ENCODE assay signal across 8 cellular contexts in the genomic region with DNA sequence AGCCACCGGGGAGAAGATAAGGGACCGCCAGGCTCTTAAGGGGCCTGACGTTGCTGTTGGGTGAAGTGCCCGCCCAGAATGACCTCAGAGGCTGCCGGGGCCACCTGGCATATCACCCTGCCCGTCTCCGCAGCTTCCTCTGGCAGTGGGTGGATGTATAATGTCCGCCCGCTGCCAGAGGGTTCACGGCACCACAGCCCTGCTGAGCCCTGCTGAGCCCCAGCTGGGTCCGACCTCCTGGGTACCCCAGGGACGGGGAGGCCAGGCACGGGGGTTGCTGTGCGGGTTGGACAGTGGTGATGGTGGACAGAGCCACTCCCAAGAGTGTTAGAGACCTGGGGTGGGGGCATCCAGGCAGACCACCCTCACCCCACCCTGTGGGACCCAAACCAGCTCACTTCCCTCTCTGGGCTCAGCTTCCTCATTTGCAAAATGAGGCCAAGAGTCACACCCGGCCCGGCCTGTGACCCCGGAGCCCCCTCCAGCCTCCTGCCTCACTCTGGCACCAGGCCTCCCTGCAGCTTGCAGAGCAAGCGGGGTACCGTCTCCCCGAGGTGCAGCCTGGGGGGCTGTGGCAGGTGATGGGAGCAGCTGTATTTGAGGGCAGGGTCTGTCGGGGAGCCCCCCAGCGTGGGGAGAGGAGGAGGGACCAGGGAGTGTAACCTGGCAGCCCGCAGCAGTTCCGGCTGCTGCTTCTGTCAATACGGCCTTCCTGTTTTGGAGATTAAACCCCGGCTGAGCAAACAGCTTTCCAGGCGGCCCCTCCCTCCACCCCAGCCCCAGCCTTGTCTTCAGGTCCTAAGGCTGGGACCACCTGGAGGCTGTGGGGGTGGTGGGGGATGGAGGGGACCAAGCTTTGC. TPM values are rescaled to one million over a fixed set of nuclear protein-coding genes. Genes with fewer than 3 reads are reported as not detected.
DNase-seq lines count a peak whose midpoint lies in the region; ATAC-seq and TF ChIP-seq lines count a peak whose summit lies in the region.

No MANE protein-coding gene starts in this region.

- peak overlapping the region; percentile 97 for H3K27ac ChIP-seq in CD4-positive, alpha-beta T cell (ENCODE audit: low read depth, low read length)
- peak overlapping the region; percentile 32 for H3K27ac ChIP-seq in KOPT-K1 (ENCODE audit: low read depth, low read length, poor library complexity, severe bottlenecking)
- H3K27ac ChIP-seq in duodenal mucosa (ENCODE audit: low read depth, low read length) = peak overlapping the region; percentile 50

- H3K36me3 ChIP-seq in KOPT-K1 (ENCODE audit: insufficient read depth, low read length) = no peaks in the 10 kb centered on the region
- no peaks in the 10 kb centered on the region for H3K36me3 ChIP-seq in duodenal mucosa (ENCODE audit: control insufficient read depth in 1 of 2, insufficient read depth in 2 of 2, low read length in 2 of 2)

- peak overlapping the region; percentile 86 for H3K4me3 Mint-ChIP-seq in CD4-positive, alpha-beta T cell
- no peak overlapping the region for H3K4me3 Mint-ChIP-seq in HFFc6

- peak in 9 of 10 experiments; percentile 40 to 73 (median 68) for DNase-seq in CD4-positive, alpha-beta T cell
- DNase-seq in T-helper 9 cell = peak; percentile 53
- DNase-seq in stimulated activated CD4-positive, alpha-beta T cell treated with anti-CD3 and anti-CD28 coated beads, Interleukin-4, amount 100 ng/mL, for 1 hour = peak; percentile 52
- no peak for DNase-seq in dedifferentiated amniotic fluid mesenchymal stem cell (ENCODE audit: extremely low spot score)
- DNase-seq in hepatic stellate cell (ENCODE audit: low spot score) = no peak
- no peak for DNase-seq in HFFc6

- H3K9ac ChIP-seq in duodenal mucosa (ENCODE audit: low read depth in 1 of 2, low read length in 2 of 2) = peak overlapping the region; percentile 10 to 43

- H3K9me3 ChIP-seq in CD4-positive, alpha-beta T cell (ENCODE audit: control insufficient read depth, low read length) = no peaks in the 10 kb centered on the region
- no peaks in the 10 kb centered on the region for H3K9me3 ChIP-seq in KOPT-K1 (ENCODE audit: insufficient read depth, low read length, poor library complexity, severe bottlenecking)
- no peaks in the 10 kb centered on the region for H3K9me3 ChIP-seq in duodenal mucosa (ENCODE audit: control insufficient read depth in 1 of 2, low read length in 2 of 2)

- H3K36me3 Mint-ChIP-seq in CD4-positive, alpha-beta T cell (ENCODE audit: low read depth) = no peaks in the 10 kb centered on the region
- no peaks in the 10 kb centered on the region for H3K36me3 Mint-ChIP-seq in HFFc6 (ENCODE audit: low read depth)

- H3K27me3 ChIP-seq in CD4-positive, alpha-beta T cell (ENCODE audit: control insufficient read depth, insufficient read depth, low read length) = no peaks in the 10 kb centered on the region
- H3K27me3 ChIP-seq in duodenal mucosa (ENCODE audit: control insufficient read depth in 1 of 2, insufficient read depth in 2 of 2, low read length in 2 of 2) = no peaks in the 10 kb centered on the region

- no peaks in the 10 kb centered on the region for H3K9me3 Mint-ChIP-seq in CD4-positive, alpha-beta T cell
- no peaks in the 10 kb centered on the region for H3K9me3 Mint-ChIP-seq in HFFc6

- H3K4me1 Mint-ChIP-seq in CD4-positive, alpha-beta T cell (ENCODE audit: low read depth) = peaks cover 67% of the 10 kb centered on the region
- H3K4me1 Mint-ChIP-seq in HFFc6 (ENCODE audit: low read depth) = peaks cover 14% of the 10 kb centered on the region

- intact Hi-C loops in CD4-positive, alpha-beta T cell (cut with DNase I, micrococcal nuclease) = no loop called here

- CTCF ChIA-PET in CD4-positive, alpha-beta T cell (lab: Charles Lee) = interaction anchor here (1.0 kb wide), 1 partner anchor 42 kb away, joined by 3 read pairs; no protein-coding TSS in a partner anchor

- POLR2A ChIA-PET in CD4-positive, alpha-beta T cell (lab: Charles Lee) = interaction anchor here (0.6 to 6.3 kb wide), 10 partner anchors 12 to 328 kb away, joined by 3 to 218 read pairs (median 4); a partner anchor contains a TSS

- no peaks in the 10 kb centered on the region for H3K27me3 Mint-ChIP-seq in CD4-positive, alpha-beta T cell
- H3K27me3 Mint-ChIP-seq in HFFc6 (ENCODE audit: insufficient read depth) = no peaks in the 10 kb centered on the region; the same call in 1 of the 2 replicates

- ATAC-seq in CD4-positive, alpha-beta T cell (ENCODE audit: poor library complexity) = peak; percentile 35

- peaks cover 20 to 39% of the 10 kb centered on the region in 2 donors for H3K4me1 ChIP-seq in duodenal mucosa (ENCODE audit: control insufficient read depth in 1 of 2, insufficient read depth in 2 of 2, low read length in 2 of 2)

- TF ChIP-seq CTCF in CD4-positive, alpha-beta T cell (IDR thresholded peaks at IDR 0.05) = no peak
- TF ChIP-seq CTCF in HFFc6 (IDR thresholded peaks at IDR 0.05) = no peak

- H3K4me3 ChIP-seq in duodenal mucosa (ENCODE audit: low read depth in 1 of 2, low read length in 2 of 2) = peak overlapping the region; percentile 23 to 46

- peak overlapping the region; percentile 98 for H3K27ac Mint-ChIP-seq in CD4-positive, alpha-beta T cell
- no peak overlapping the region for H3K27ac Mint-ChIP-seq in HFFc6

RNA-seq across cellular contexts. Expression of a gene that starts 8.4 kb away (rescaled TPM):
- total RNA-seq in CD4-positive, alpha-beta T cell = 10 to 100 TPM; 96.7 to 99.8 TPM
- 10 to 100 TPM in 2 of 6 experiments, 1 to 10 TPM in 4; 8.6 to 11.7 (median 9.6) TPM for total RNA-seq in HFFc6 (2021; fragmentation: NEBNext Ultra II Directional; extraction: Animal tissue kit (Norgen Biotek cat#: 25700))

RNA-seq across cellular contexts. Expression of a gene that starts 34.9 kb away (rescaled TPM):
- not detected for total RNA-seq in CD4-positive, alpha-beta T cell
- total RNA-seq in HFFc6 (2021; fragmentation: NEBNext Ultra II Directional; extraction: Animal tissue kit (Norgen Biotek cat#: 25700)) = not detected

RNA-seq across cellular contexts. Expression of a gene that starts 44.2 kb away (rescaled TPM):
- 10 to 100 TPM; 24.1 to 24.5 TPM for total RNA-seq in CD4-positive, alpha-beta T cell
- 10 to 100 TPM; 21.3 to 26.0 (median 23.3) TPM for total RNA-seq in HFFc6 (2021; fragmentation: NEBNext Ultra II Directional; extraction: Animal tissue kit (Norgen Biotek cat#: 25700))

RNA-seq across cellular contexts. Expression of a gene that starts 47.6 kb away (rescaled TPM):
- total RNA-seq in CD4-positive, alpha-beta T cell = 1 to 10 TPM; 4.3 to 5.6 TPM
- total RNA-seq in HFFc6 (2021; fragmentation: NEBNext Ultra II Directional; extraction: Animal tissue kit (Norgen Biotek cat#: 25700)) = 10 to 100 TPM; 14.9 to 18.1 (median 17.0) TPM

Comparison
In these comparisons a context has a peak if more than half of its experiments do, and no peak if none do; other contexts are left out.
1. DNase-seq: peak in CD4-positive, alpha-beta T cell (9 of 10), T-helper 9 cell (single experiment) and stimulated activated CD4-positive, alpha-beta T cell treated with anti-CD3 and anti-CD28 coated beads, Interleukin-4, amount 100 ng/mL, for 1 hour (single experiment); none in dedifferentiated amniotic fluid mesenchymal stem cell (single experiment), hepatic stellate cell (single experiment) and HFFc6 (single experiment).
2. H3K27ac ChIP-seq: peak in every context shown above with its lines; median percentile 97 in CD4-positive, alpha-beta T cell; 50 in duodenal mucosa; 32 in KOPT-K1.
3. RNA of a gene that starts 8.4 kb away (total RNA-seq): 96.7 to 99.8 TPM in CD4-positive, alpha-beta T cell; 8.6 to 11.7 TPM in HFFc6; every median in the first group is over 4 times any median in the second.